18 cellular contexts compared by ENCODE assay signal in genomic region chr1:3353901-3354300, GRCh38.
A peak's percentile ranks its signal among the peaks of the same experiment; 100 is the strongest.
DNase-seq lines count a peak whose midpoint lies in the region; ATAC-seq, FAIRE-seq and TF ChIP-seq lines count a peak whose summit lies in the region.
"Had no signal": no experiment of that assay in that cellular context is flagged by ENCODE, and none has a peak within 500 bp of the region (broad histone marks: within the 10 kb centered on the region; RNA-seq: fewer than 3 reads in every experiment).

No MANE protein-coding gene starts in this region.

- no peaks in the 10 kb centered on the region; a peak in 1 of 5 replicates for H3K9me3 Mint-ChIP-seq in H9
- H3K9me3 Mint-ChIP-seq: CD4-positive, CD25-positive, alpha-beta regulatory T cell had no signal

- intact Hi-C loops in Right ventricle myocardium superior (cut with DNase I) = loop anchor here (5.0 kb wide), 2 partner anchors 53 to 282 kb away; no protein-coding TSS in a partner anchor
- intact Hi-C loops in pancreas (cut with DNase I) = no loop called here
- intact Hi-C loops in tibial artery (cut with DNase I; ENCODE audit: low total_unique reads) = loop anchor here (5.0 kb wide), 1 partner anchor 287 kb away; the partner anchor contains the start of gene PRDM16

- 0 out of 2 replicates have a peak overlapping the region, but pooled peaks have one; percentile 60 for H2BK5ac ChIP-seq in H1 (ENCODE audit: low read depth, low read length)
- H2BK5ac ChIP-seq in H9 (ENCODE audit: insufficient read length, low read length) = no peak overlapping the region

- H3K4me2 ChIP-seq in H1 (ENCODE audit: insufficient read depth in 1 of 2, low read depth in 2 of 2, low read length in 2 of 2) (no peak overlapping the region), H9 (ENCODE audit: insufficient read depth, insufficient read length, low read length) (no peak overlapping the region)

- ATAC-seq in Right ventricle myocardium superior (ENCODE audit: poor library complexity) = no peak
- ATAC-seq in pancreas = no peak
- no peak for ATAC-seq in GM19395 (IDR thresholded peaks at IDR 0.05; ENCODE audit: unreplicated experiment)
- ATAC-seq: K562 had no signal

- H3K9ac ChIP-seq in H1 (replicated peaks in 1 of 4; ENCODE audit: extremely low read depth in 1 of 4, low read depth in 3 of 4, low read length in 3 of 4) = no peak overlapping the region
- H3K9ac ChIP-seq in H9 (ENCODE audit: extremely low read depth, insufficient read length, low read length) = no peak overlapping the region

- H2AK5ac ChIP-seq in H1 (ENCODE audit: low read depth, low read length) = no peak overlapping the region
- H2AK5ac ChIP-seq in H9 (ENCODE audit: insufficient read length, low read length) = no peak overlapping the region

- H3K4me1 Mint-ChIP-seq in H9 = peaks cover 17 to 35% of the 10 kb centered on the region in 2 experiments
- H3K4me1 Mint-ChIP-seq: B cell; CD4-positive, CD25-positive, alpha-beta regulatory T cell had no signal

- H3K27me3 ChIP-seq in cardiac muscle cell (no peaks in the 10 kb centered on the region), H1 (replicated peaks in 1 of 4; ENCODE audit: control insufficient read depth in 3 of 4, extremely low read depth in 1 of 4, insufficient read depth in 3 of 4, low read length in 3 of 4) (no peaks in the 10 kb centered on the region), pancreas (no peaks in the 10 kb centered on the region), tibial artery (no peaks in the 10 kb centered on the region), H9 (ENCODE audit: insufficient read depth, low read length) (no peaks in the 10 kb centered on the region)

- H2AFZ ChIP-seq in H1 (ENCODE audit: low read length) = no peak overlapping the region
- no peak overlapping the region for H2AFZ ChIP-seq in H9 (ENCODE audit: low read length)

- H3K18ac ChIP-seq in H1 (ENCODE audit: extremely low read depth, low read length) = no peak overlapping the region
- no peak overlapping the region for H3K18ac ChIP-seq in H9 (ENCODE audit: insufficient read length, low read depth, low read length)

- no peak for TF ChIP-seq POLR2A in H1 (IDR thresholded peaks at IDR 0.05; ENCODE audit: control extremely low read depth in 1 of 2, low read depth in 2 of 2, low read length in 2 of 2)

- H2BK20ac ChIP-seq in H1 (ENCODE audit: low read length) = no peak overlapping the region
- no peak overlapping the region for H2BK20ac ChIP-seq in H9 (ENCODE audit: low read depth, low read length, poor library complexity, severe bottlenecking)

- H3K4ac ChIP-seq in H1 (replicated peaks; ENCODE audit: insufficient read length, low read depth, low read length) = no peak overlapping the region
- H3K4ac ChIP-seq in H9 (ENCODE audit: low read depth, low read length) = no peak overlapping the region

- H3K27ac Mint-ChIP-seq in H9 = no peak overlapping the region; a peak in 1 of 7 replicates
- H3K27ac Mint-ChIP-seq: B cell; CD4-positive, CD25-positive, alpha-beta regulatory T cell had no signal

- TF ChIP-seq RAD21 in H1 (IDR thresholded peaks at IDR 0.05 in 1 of 2, conservative IDR thresholded peaks at IDR 0.05 in 1 of 2; ENCODE audit: low read depth in 2 of 2, low read length in 2 of 2) = no peak

- H3K9me3 ChIP-seq in cardiac muscle cell (ENCODE audit: low read depth) (no peaks in the 10 kb centered on the region), H1 (ENCODE audit: insufficient read depth in 2 of 2, low read depth in 1 of 2, low read length in 1 of 2) (no peaks in the 10 kb centered on the region), pancreas (no peaks in the 10 kb centered on the region), tibial artery (no peaks in the 10 kb centered on the region), H9 (ENCODE audit: control insufficient read depth, low read depth, low read length) (no peaks in the 10 kb centered on the region)
- H3K9me3 ChIP-seq: HAP-1 had no signal

- no peaks in the 10 kb centered on the region for H3K36me3 Mint-ChIP-seq in H9 (ENCODE audit: insufficient read depth in 1 of 3, low read depth in 3 of 3)
- H3K36me3 Mint-ChIP-seq: CD4-positive, CD25-positive, alpha-beta regulatory T cell had no signal

- no peak overlapping the region for H4K8ac ChIP-seq in H1 (ENCODE audit: extremely low read depth, insufficient read depth, low read length)
- no peak overlapping the region for H4K8ac ChIP-seq in H9 (replicated peaks; ENCODE audit: insufficient read length, low read depth, low read length)

- H3K27me3 Mint-ChIP-seq in H9 (ENCODE audit: low read depth) = peaks cover 3% of the 10 kb centered on the region

- H3K36me3 ChIP-seq in cardiac muscle cell (no peaks in the 10 kb centered on the region), H1 (ENCODE audit: control insufficient read depth in 2 of 4, insufficient read depth in 4 of 4, low read length in 3 of 4) (no peaks in the 10 kb centered on the region), pancreas (no peaks in the 10 kb centered on the region), tibial artery (no peaks in the 10 kb centered on the region)
- H3K36me3 ChIP-seq: HAP-1 had no signal

- H3K27ac ChIP-seq in cardiac muscle cell = peak overlapping the region; percentile 99
- H3K27ac ChIP-seq in H1 (ENCODE audit: low read depth, low read length) = no peak overlapping the region
- peak overlapping the region; percentile 50 to 86 (median 82) for H3K27ac ChIP-seq in pancreas
- H3K27ac ChIP-seq in tibial artery = peak overlapping the region; percentile 94
- H3K27ac ChIP-seq in H9 (ENCODE audit: insufficient read length, low read depth, low read length) = no peak overlapping the region
- H3K27ac ChIP-seq: 22Rv1 had no signal

- 96% methylated on average over 8 of the region's 9 CpGs; no CpG with 5 or more reads in 1 of the 2 experiments for WGBS in H1 (ENCODE audit: extremely low coverage in 1 of 2, insufficient coverage in 1 of 2, insufficient read length in 1 of 2, insufficient replicate concordance in 2 of 2, low coverage in 1 of 2, low lambda C conversion rate in 2 of 2, missing lambda C conversion rate in 1 of 2), 2 experiments
- WGBS in pancreas, 2 donors = 64 to 69% methylated on average over 9 of the region's 9 CpGs
- no CpG with 5 or more reads among the region's 9 CpGs for WGBS in H9 (ENCODE audit: extremely low coverage, insufficient read length, low lambda C conversion rate)

- DNase-seq in cardiac muscle cell (ENCODE audit: low read depth in 1 of 2, low spot score in 1 of 2) (no peak), Right ventricle myocardium superior (no peak), H1 (ENCODE audit: low read depth in 1 of 2, low spot score in 2 of 2) (no peak), pancreas (no peak), tibial artery (no peak), NK-92 (lab: John Stamatoyannopoulos, UW; ENCODE audit: unreplicated experiment) (no peak), H9 (no peak)
- DNase-seq: CD4-positive, CD25-positive, alpha-beta regulatory T cell; MV-4-11; NCI-H1417; NCI-H187 treated with DMSO at 0.1 percent for 48 hours; NCI-H526 treated with DMSO at 0.1 percent for 48 hours; RPMI8226 had no signal

- H2BK120ac ChIP-seq in H1 (replicated peaks; ENCODE audit: low read depth, low read length) (no peak overlapping the region), H9 (ENCODE audit: low read depth, low read length, poor library complexity, severe bottlenecking) (no peak overlapping the region)

- no peak overlapping the region for H3K4me3 Mint-ChIP-seq in H9
- H3K4me3 Mint-ChIP-seq: B cell; CD4-positive, CD25-positive, alpha-beta regulatory T cell had no signal

- H3K14ac ChIP-seq in H1 (ENCODE audit: insufficient read length) (no peak overlapping the region), H9 (ENCODE audit: insufficient read depth, low read length) (no peak overlapping the region)

- H3K79me1 ChIP-seq in H1 (ENCODE audit: low read depth, low read length) (no peaks in the 10 kb centered on the region), H9 (ENCODE audit: insufficient read depth, low read depth, low read length, poor library complexity, severe bottlenecking) (no peaks in the 10 kb centered on the region)

- H4K5ac ChIP-seq in H1 (ENCODE audit: insufficient read length, low read depth, low read length) (no peak overlapping the region), H9 (ENCODE audit: insufficient read length, low read depth, low read length) (no peak overlapping the region)

- H2BK15ac ChIP-seq in H1 (ENCODE audit: low read length) (no peak overlapping the region; the same call in 1 of the 2 replicates), H9 (ENCODE audit: low read depth, low read length) (no peak overlapping the region)

- no peak for TF ChIP-seq CTCF in cardiac muscle cell (IDR thresholded peaks at IDR 0.05; ENCODE audit: low read depth, low read length)
- no peak for TF ChIP-seq CTCF in H1 (IDR thresholded peaks at IDR 0.05; ENCODE audit: control extremely low read depth in 1 of 3, insufficient read depth in 1 of 3, low read depth in 1 of 3, low read length in 3 of 3)
- no peak for TF ChIP-seq CTCF in pancreas (IDR thresholded peaks at IDR 0.05)
- no peak for TF ChIP-seq CTCF in tibial artery (IDR thresholded peaks at IDR 0.05)
- TF ChIP-seq CTCF in H9 (conservative IDR thresholded peaks at IDR 0.05) = no peak

- peak overlapping the region; percentile 56 for H4K91ac ChIP-seq in H1 (replicated peaks; ENCODE audit: insufficient read length, low read length)
- H4K91ac ChIP-seq in H9 (ENCODE audit: insufficient read length, low read depth, low read length) = no peak overlapping the region

- no peak overlapping the region for H3T11ph ChIP-seq in H9 (ENCODE audit: low read length)

- H4K20me1 ChIP-seq in H1 (replicated peaks in 1 of 2; ENCODE audit: control insufficient read depth in 1 of 2, insufficient read depth in 2 of 2, low read length in 2 of 2) (no peaks in the 10 kb centered on the region), H9 (ENCODE audit: control insufficient read depth, insufficient read depth, insufficient read length) (peaks cover 4% of the 10 kb centered on the region)

- H2BK12ac ChIP-seq in H1 (ENCODE audit: low read depth, low read length) (0 out of 2 replicates have a peak overlapping the region, but pooled peaks have one; percentile 87), H9 (ENCODE audit: insufficient read length, low read depth, low read length) (no peak overlapping the region)

- no peak overlapping the region for H3K4me3 ChIP-seq in cardiac muscle cell
- H3K4me3 ChIP-seq in H1 (ENCODE audit: extremely low read depth in 1 of 4, insufficient read depth in 2 of 4, low read depth in 3 of 4, low read length in 4 of 4) = no peak overlapping the region
- H3K4me3 ChIP-seq in pancreas = no peak overlapping the region
- H3K4me3 ChIP-seq in tibial artery = no peak overlapping the region
- H3K4me3 ChIP-seq: HAP-1, K562 had no signal

- CTCF ChIA-PET in H1 (lab: Charles Lee; ENCODE audit: partially characterized antibody) = interaction anchor here (1.3 to 1.7 kb wide), 3 partner anchors 34 to 63 kb away, joined by 3 to 6 read pairs (median 3); no protein-coding TSS in a partner anchor

- H3K4me1 ChIP-seq in cardiac muscle cell (ENCODE audit: low read depth) (peaks cover 72% of the 10 kb centered on the region), H1 (replicated peaks in 1 of 4; ENCODE audit: control insufficient read depth in 3 of 4, insufficient read depth in 4 of 4, low read length in 3 of 4) (peaks cover 0 to 27% (median 17%) of the 10 kb centered on the region in 4 experiments; a peak in 6 of 7 replicates), pancreas (peaks cover 0 to 10% (median 4%) of the 10 kb centered on the region in 3 donors), tibial artery (peaks cover 11 to 91% (median 86%) of the 10 kb centered on the region in 4 donors), H9 (ENCODE audit: insufficient read depth, low read length) (no peaks in the 10 kb centered on the region)
- H3K4me1 ChIP-seq: HAP-1 had no signal

- no peak for TF ChIP-seq EP300 in H1 (IDR thresholded peaks at IDR 0.05; ENCODE audit: borderline replicate concordance in 1 of 2, low read depth in 2 of 2, low read length in 2 of 2)

- FAIRE-seq in H1 (lab: Jason Lieb, UNC) = no peak
- no peak for FAIRE-seq in pancreas (lab: Jason Lieb, UNC)
- FAIRE-seq: K562 had no signal

- H3K23ac ChIP-seq in H1 (ENCODE audit: insufficient read length) = no peak overlapping the region
- H3K23ac ChIP-seq in H9 (ENCODE audit: insufficient read length, low read depth, low read length) = no peak overlapping the region

- H3K23me2 ChIP-seq in H1 (ENCODE audit: low read depth, low read length) (peaks cover 3% of the 10 kb centered on the region; the same call in 1 of the 2 replicates), H9 (ENCODE audit: insufficient read length, low read depth, low read length, poor library complexity, severe bottlenecking) (no peaks in the 10 kb centered on the region)

- H3K56ac ChIP-seq in H1 (replicated peaks; ENCODE audit: insufficient read length, low read depth, low read length) (no peak overlapping the region), H9 (ENCODE audit: insufficient read length, low read depth, low read length) (no peak overlapping the region)

- no peaks in the 10 kb centered on the region for H3K79me2 ChIP-seq in H1 (ENCODE audit: control insufficient read depth in 1 of 2, insufficient read depth in 2 of 2, low read length in 2 of 2)
- no peaks in the 10 kb centered on the region for H3K79me2 ChIP-seq in H9 (ENCODE audit: insufficient read depth, low read length)

- POLR2A ChIA-PET in H1 (lab: Charles Lee; ENCODE audit: partially characterized antibody) = no interaction called here

Comparison
In these comparisons a context has a peak if more than half of its experiments do, and no peak if none do; other contexts are left out.
1. H3K27ac ChIP-seq: peak in cardiac muscle cell (single experiment), pancreas (4 of 4) and tibial artery (2 of 2); none in H1 (single experiment) and H9 (single experiment).
2. intact Hi-C loops: an anchor here in Right ventricle myocardium superior (5.0 kb wide) and tibial artery (5.0 kb wide); none called in pancreas.